In genomic region chr5:138955672-138956295, GRCh38 we compare ENCODE assay signal across 1 cellular context.
TF ChIP-seq lines count a peak whose summit lies in the region.

No MANE protein-coding gene starts in this region.

TF ChIP-seq in HepG2, 621 proteins besides CTCF, POLR2A, EP300 and RAD21 (continued from another document):
- no peak for TF ChIP-seq ZMYM2 (CRISPR knock-in tag; IDR thresholded peaks at IDR 0.05)
